In genomic region chr7:130324270-130324669, GRCh38 we compare ENCODE assay signal across 19 cellular contexts. TPM values are rescaled to one million over a fixed set of nuclear protein-coding genes. Genes with fewer than 3 reads are reported as not detected.
"Had no signal": no experiment of that assay in that cellular context is flagged by ENCODE, and none has a peak within 500 bp of the region (broad histone marks: within the 10 kb centered on the region; RNA-seq: fewer than 3 reads in every experiment).

No MANE protein-coding gene starts in this region.

- H3K36me3 ChIP-seq: esophagus muscularis mucosa, right atrium auricular region, tibial nerve had no signal

- H3K9me3 ChIP-seq: esophagus muscularis mucosa, right atrium auricular region, tibial nerve had no signal

- H3K27me3 ChIP-seq: esophagus muscularis mucosa, right atrium auricular region, tibial nerve had no signal

- H3K4me3 ChIP-seq: esophagus muscularis mucosa, right atrium auricular region, tibial nerve had no signal

- ATAC-seq: activated CD4-positive, alpha-beta T cell treated with anti-CD3 and anti-CD28 coated beads for 36 hours; T-cell; WTC11 had no signal

- H3K27ac Mint-ChIP-seq: activated CD4-positive, alpha-beta T cell treated with anti-CD3 and anti-CD28 coated beads for 36 hours; activated naive CD8-positive, alpha-beta T cell treated with anti-CD3 and anti-CD28 coated beads for 36 hours; activated T-helper 1 cell treated with anti-CD3 and anti-CD28 coated beads, Interleukin-12 subunit alpha, Interleukin-12 subunit beta, Interleukin-2, Interleukin-4 antibody, amounts not matched to agents 30 ng/mL and 10 ng/mL and 1 ng/mL, durations not matched to agents 14 hours and 24 hours and 36 hours; progenitor cell of endocrine pancreas; stimulated activated naive CD8-positive, alpha-beta T cell treated with anti-CD3 and anti-CD28 coated beads, Interleukin-15, Interleukin-2, amounts not matched to agents 100 ng/mL and 50 ng/mL, for 24 hours; T-cell; WTC11 had no signal

- H3K27ac ChIP-seq: esophagus muscularis mucosa, right atrium auricular region, tibial nerve had no signal

- H3K4me1 ChIP-seq: esophagus muscularis mucosa, right atrium auricular region, tibial nerve had no signal

- DNase-seq: activated CD4-positive, alpha-beta T cell treated with anti-CD3 and anti-CD28 coated beads for 36 hours; activated CD4-positive, alpha-beta T cell treated with anti-CD3 and anti-CD28 coated beads, Interleukin-2, amount 50 U/mL, for 48 hours; activated naive CD8-positive, alpha-beta T cell treated with anti-CD3 and anti-CD28 coated beads for 36 hours; activated T-cell treated with anti-CD3 and anti-CD28 coated beads for 4 hours; aorta; effector CD4-positive, alpha-beta T cell; stimulated activated CD4-positive, alpha-beta T cell treated with anti-CD3 and anti-CD28 coated beads, Interleukin-2, amount 100 ng/mL, for 24 hours; T-cell had no signal

- H3K36me3 Mint-ChIP-seq: activated naive CD8-positive, alpha-beta T cell treated with anti-CD3 and anti-CD28 coated beads for 36 hours; T-cell; WTC11 had no signal

- H3K4me1 Mint-ChIP-seq: T-cell had no signal

- FAIRE-seq: endothelial cell of umbilical vein had no signal

- H3K9me3 Mint-ChIP-seq: stimulated activated naive CD8-positive, alpha-beta T cell treated with anti-CD3 and anti-CD28 coated beads, Interleukin-15, Interleukin-2, amounts not matched to agents 100 ng/mL and 50 ng/mL, for 24 hours; T-cell had no signal

- H3K4me3 Mint-ChIP-seq: activated CD4-positive, alpha-beta T cell treated with anti-CD3 and anti-CD28 coated beads for 36 hours; activated naive CD8-positive, alpha-beta T cell treated with anti-CD3 and anti-CD28 coated beads for 36 hours; activated T-helper 1 cell treated with anti-CD3 and anti-CD28 coated beads, Interleukin-12 subunit alpha, Interleukin-12 subunit beta, Interleukin-2, Interleukin-4 antibody, amounts not matched to agents 30 ng/mL and 10 ng/mL and 1 ng/mL, durations not matched to agents 14 hours and 24 hours and 36 hours; stimulated activated naive CD8-positive, alpha-beta T cell treated with anti-CD3 and anti-CD28 coated beads, Interleukin-15, Interleukin-2, amounts not matched to agents 100 ng/mL and 50 ng/mL, for 24 hours; T-cell; WTC11 had no signal

- H3K27me3 Mint-ChIP-seq: activated CD4-positive, alpha-beta T cell treated with anti-CD3 and anti-CD28 coated beads for 36 hours; activated naive CD8-positive, alpha-beta T cell treated with anti-CD3 and anti-CD28 coated beads for 36 hours; progenitor cell of endocrine pancreas; stimulated activated naive CD8-positive, alpha-beta T cell treated with anti-CD3 and anti-CD28 coated beads, Interleukin-15, Interleukin-2, amounts not matched to agents 100 ng/mL and 50 ng/mL, for 24 hours; T-cell had no signal

RNA-seq across cellular contexts. Expression of gene CPA5, which starts 20.3 kb away (rescaled TPM):
- total RNA-seq: aorta, cerebellum, endothelial cell of umbilical vein, esophagus muscularis mucosa, lower leg skin, osteoblast, progenitor cell of endocrine pancreas, right atrium auricular region, tibial nerve, WTC11 had no signal

RNA-seq across cellular contexts. Expression of gene CPA4, which starts 31.3 kb away (rescaled TPM):
- total RNA-seq: activated CD4-positive, alpha-beta T cell treated with anti-CD3 and anti-CD28 coated beads for 36 hours; activated naive CD8-positive, alpha-beta T cell treated with anti-CD3 and anti-CD28 coated beads for 36 hours; activated T-helper 1 cell treated with anti-CD3 and anti-CD28 coated beads, Interleukin-12 subunit alpha, Interleukin-12 subunit beta, Interleukin-2, Interleukin-4 antibody, amounts not matched to agents 30 ng/mL and 10 ng/mL and 1 ng/mL, durations not matched to agents 14 hours and 24 hours and 36 hours; endothelial cell of umbilical vein; esophagus muscularis mucosa; WTC11 had no signal

RNA-seq across cellular contexts. Expression of gene CPA1, which starts 56.0 kb away (rescaled TPM):
- total RNA-seq: activated CD4-positive, alpha-beta T cell treated with anti-CD3 and anti-CD28 coated beads for 36 hours; activated naive CD8-positive, alpha-beta T cell treated with anti-CD3 and anti-CD28 coated beads for 36 hours; activated T-helper 1 cell treated with anti-CD3 and anti-CD28 coated beads, Interleukin-12 subunit alpha, Interleukin-12 subunit beta, Interleukin-2, Interleukin-4 antibody, amounts not matched to agents 30 ng/mL and 10 ng/mL and 1 ng/mL, durations not matched to agents 14 hours and 24 hours and 36 hours; cerebellum; endothelial cell of umbilical vein; esophagus muscularis mucosa; right atrium auricular region had no signal

RNA-seq across cellular contexts. Expression of gene CPA2, which starts 57.6 kb away (rescaled TPM):
- total RNA-seq: activated T-helper 1 cell treated with anti-CD3 and anti-CD28 coated beads, Interleukin-12 subunit alpha, Interleukin-12 subunit beta, Interleukin-2, Interleukin-4 antibody, amounts not matched to agents 30 ng/mL and 10 ng/mL and 1 ng/mL, durations not matched to agents 14 hours and 24 hours and 36 hours; cerebellum; endothelial cell of umbilical vein; esophagus muscularis mucosa; osteoblast; right atrium auricular region had no signal
